In genomic region chr12:92495108-92495507, GRCh38 we compare ENCODE assay signal across 28 cellular contexts.
A peak's percentile ranks its signal among the peaks of the same experiment; 100 is the strongest.
DNase-seq lines count a peak whose midpoint lies in the region; ATAC-seq, FAIRE-seq and TF ChIP-seq lines count a peak whose summit lies in the region.
"Had no signal": no experiment of that assay in that cellular context is flagged by ENCODE, and none has a peak within 500 bp of the region (broad histone marks: within the 10 kb centered on the region; RNA-seq: fewer than 3 reads in every experiment).

No MANE protein-coding gene starts in this region.

- H3K9me2 ChIP-seq in PC-3 (replicated peaks; ENCODE audit: low read length) = no peaks in the 10 kb centered on the region

- TF ChIP-seq CTCF in K562 (IDR thresholded peaks at IDR 0.05 in 2 of 3, conservative IDR thresholded peaks at IDR 0.05 in 1 of 3; ENCODE audit: insufficient read depth in 2 of 3, low read depth in 1 of 3, low read length in 3 of 3) (no peak), parathyroid adenoma (IDR thresholded peaks at IDR 0.05) (no peak), PC-3 (conservative IDR thresholded peaks at IDR 0.05; ENCODE audit: low read depth, low read length) (no peak)

- no peak for TF ChIP-seq RAD21 in K562 (CRISPR knock-in tag; conservative IDR thresholded peaks at IDR 0.05 in 1 of 2, IDR thresholded peaks at IDR 0.05 in 1 of 2)

- no peaks in the 10 kb centered on the region for H4K20me1 ChIP-seq in K562 (replicated peaks; ENCODE audit: control insufficient read depth, insufficient read depth, low read length)
- H4K20me1 ChIP-seq in PC-3 (ENCODE audit: low read length) = no peaks in the 10 kb centered on the region

- no peak for DNase-seq in K562 (ENCODE audit: extremely low read depth in 1 of 4, low spot score in 3 of 4)
- DNase-seq in PC-3 = no peak
- DNase-seq in NCI-H146 (lab: John Stamatoyannopoulos, UW) = no peak
- DNase-seq: activated CD4-positive, alpha-beta memory T cell treated with anti-CD3 and anti-CD28 coated beads, Interleukin-2, amount 10 ng/mL, durations not matched to agents 7 days and 5 days; activated CD4-positive, alpha-beta T cell treated with anti-CD3 and anti-CD28 coated beads for 1 hour; activated effector memory CD4-positive, alpha-beta T cell treated with anti-CD3 and anti-CD28 coated beads, Interleukin-2, amount 50 U/mL, for 16 hours; Calu3; cerebellar nuclear complex; gastrocnemius medialis; KBM-7; NCI-H1417 treated with DMSO at 0.1 percent for 48 hours; NCI-H345; NCI-H774; ovary; RPMI8226; spleen; stimulated activated CD4-positive, alpha-beta T cell treated with anti-CD3 and anti-CD28 coated beads, Interleukin-4, amount 100 ng/mL, for 1 hour; stimulated activated naive CD4-positive, alpha-beta T cell; testis had no signal

- no peaks in the 10 kb centered on the region for H3K27me3 ChIP-seq in K562 (ENCODE audit: control insufficient read depth in 2 of 2, insufficient read depth in 2 of 2, low read length in 2 of 2)
- H3K27me3 ChIP-seq in parathyroid adenoma (ENCODE audit: control insufficient read depth, insufficient read depth, low read length) = no peaks in the 10 kb centered on the region
- no peaks in the 10 kb centered on the region for H3K27me3 ChIP-seq in PC-3 (ENCODE audit: low read length)
- H3K27me3 ChIP-seq: gastrocnemius medialis, ovary, spleen, testis had no signal

- ATAC-seq in GM18867 (IDR thresholded peaks at IDR 0.05; ENCODE audit: unreplicated experiment) = peak; percentile 31
- ATAC-seq in GM21390 (IDR thresholded peaks at IDR 0.05; ENCODE audit: unreplicated experiment) = peak; percentile 32
- ATAC-seq in K562 = no peak
- no peak for ATAC-seq in HG03521 (IDR thresholded peaks at IDR 0.05; ENCODE audit: unreplicated experiment)
- no peak for ATAC-seq in PC-3
- ATAC-seq: gastrocnemius medialis; natural killer cell treated with Interleukin-12 subunit alpha and Interleukin-12 subunit beta and Interleukin-15 and Interleukin-18, amount 100 ng/mL, for 72 hours had no signal

- H3K9me3 ChIP-seq in K562 (replicated peaks; ENCODE audit: control insufficient read depth, insufficient read depth, low read depth, low read length) (no peaks in the 10 kb centered on the region), parathyroid adenoma (ENCODE audit: control insufficient read depth, low read length) (no peaks in the 10 kb centered on the region), PC-3 (ENCODE audit: low read length) (no peaks in the 10 kb centered on the region)
- H3K9me3 ChIP-seq: gastrocnemius medialis, ovary, testis had no signal

- CTCF ChIA-PET in K562 (lab: Yijun Ruan, JAX; ENCODE audit: low intra/inter-chr PET ratio) = no interaction called here
- CTCF ChIA-PET in PC-3 (lab: Charles Lee) = no interaction called here

- FAIRE-seq in K562 (lab: Jason Lieb, UNC) = no peak
- FAIRE-seq: H54, HTR-8/SVneo, TTC549 had no signal

- TF ChIP-seq POLR2A in K562 (conservative IDR thresholded peaks at IDR 0.05) = no peak

- intact Hi-C loops in K562 (cut with micrococcal nuclease) = no loop called here
- intact Hi-C loops in PC-3 (cut with micrococcal nuclease) = no loop called here

- H3K4me3 ChIP-seq in K562 (no peak overlapping the region), parathyroid adenoma (ENCODE audit: low read depth, low read length) (no peak overlapping the region), PC-3 (ENCODE audit: low read length) (no peak overlapping the region)
- H3K4me3 ChIP-seq: gastrocnemius medialis, ovary, SK-N-MC, spleen, testis had no signal

- POLR2A ChIA-PET in K562 (lab: Yijun Ruan, JAX) = interaction anchor here (1.0 to 1.1 kb wide), 2 partner anchors 10 to 16 kb away, joined by 3 to 4 read pairs; no protein-coding TSS in a partner anchor
- POLR2A ChIA-PET in PC-3 (lab: Charles Lee; ENCODE audit: unreplicated experiment) = no interaction called here

- no peak overlapping the region for H2AFZ ChIP-seq in K562 (ENCODE audit: low read depth, low read length)
- no peak overlapping the region for H2AFZ ChIP-seq in parathyroid adenoma
- H2AFZ ChIP-seq in PC-3 (ENCODE audit: low read length) = no peak overlapping the region

- H3K9me1 ChIP-seq in K562 (ENCODE audit: control insufficient read depth, insufficient read depth, low read length) = no peaks in the 10 kb centered on the region

- H3K36me3 ChIP-seq in K562 (ENCODE audit: control insufficient read depth, insufficient read depth, low read length) (no peaks in the 10 kb centered on the region), parathyroid adenoma (ENCODE audit: control insufficient read depth, insufficient read depth, low read length) (no peaks in the 10 kb centered on the region), PC-3 (ENCODE audit: low read depth, low read length) (no peaks in the 10 kb centered on the region)
- H3K36me3 ChIP-seq: gastrocnemius medialis, ovary, spleen had no signal

- in situ Hi-C loops in K562 (cut with MboI) = no loop called here

- H3K27ac ChIP-seq in K562 (ENCODE audit: extremely low read depth, low read depth, low read length) (no peak overlapping the region), parathyroid adenoma (no peak overlapping the region), PC-3 (ENCODE audit: low read length) (no peak overlapping the region)
- H3K27ac ChIP-seq: gastrocnemius medialis, ovary, SK-N-MC, testis had no signal

- BruUV-seq in K562 (replicated peaks; lab: Mats Ljungman, UMichigan) (no TSS peak), PC-3 (replicated peaks; lab: Mats Ljungman, UMichigan) (no TSS peak)

- TF ChIP-seq EP300 in K562 (IDR thresholded peaks at IDR 0.05; ENCODE audit: low read length) = no peak

- no peak overlapping the region for H3K4me2 ChIP-seq in K562 (ENCODE audit: insufficient read depth, low read length)
- peak overlapping the region; percentile 5 for H3K4me2 ChIP-seq in parathyroid adenoma (ENCODE audit: low read length)
- H3K4me2 ChIP-seq in PC-3 (ENCODE audit: low read length) = no peak overlapping the region

- no peak overlapping the region for H3K9ac ChIP-seq in K562 (ENCODE audit: insufficient read depth in 1 of 2, low read depth in 2 of 2, low read length in 2 of 2)
- no peak overlapping the region for H3K9ac ChIP-seq in parathyroid adenoma
- no peak overlapping the region for H3K9ac ChIP-seq in PC-3 (ENCODE audit: low read length)

- H3F3A ChIP-seq in PC-3 (ENCODE audit: low read length, unreplicated experiment) = no peaks in the 10 kb centered on the region

- H3K4me1 ChIP-seq in K562 (replicated peaks in 1 of 2; ENCODE audit: control insufficient read depth in 2 of 2, insufficient read depth in 2 of 2, low read length in 2 of 2) = no peaks in the 10 kb centered on the region; a peak in 1 of 5 replicates
- no peaks in the 10 kb centered on the region for H3K4me1 ChIP-seq in parathyroid adenoma
- H3K4me1 ChIP-seq in PC-3 (ENCODE audit: insufficient read depth, low read length) = no peaks in the 10 kb centered on the region
- H3K4me1 ChIP-seq: testis had no signal

- H3K79me2 ChIP-seq in K562 (ENCODE audit: control insufficient read depth, insufficient read depth, low read length) (no peaks in the 10 kb centered on the region), parathyroid adenoma (no peaks in the 10 kb centered on the region), PC-3 (ENCODE audit: low read length) (no peaks in the 10 kb centered on the region)

TF ChIP-seq in K562, 482 proteins besides CTCF, POLR2A, EP300 and RAD21:
- TF ChIP-seq ZKSCAN8 (CRISPR knock-in tag; IDR thresholded peaks at IDR 0.05) (no peak), MEF2D (tag; conservative IDR thresholded peaks at IDR 0.05; ENCODE audit: low read depth) (peak; percentile 61; the same call in 1 of the 2 replicates)

Comparison
In these comparisons a context has a peak if more than half of its experiments do, and no peak if none do; other contexts are left out.
1. ATAC-seq: peak in GM18867 (single experiment) and GM21390 (single experiment); none in K562 (single experiment), HG03521 (single experiment) and PC-3 (single experiment).